22 cellular contexts compared by ENCODE assay signal in the genomic region with DNA sequence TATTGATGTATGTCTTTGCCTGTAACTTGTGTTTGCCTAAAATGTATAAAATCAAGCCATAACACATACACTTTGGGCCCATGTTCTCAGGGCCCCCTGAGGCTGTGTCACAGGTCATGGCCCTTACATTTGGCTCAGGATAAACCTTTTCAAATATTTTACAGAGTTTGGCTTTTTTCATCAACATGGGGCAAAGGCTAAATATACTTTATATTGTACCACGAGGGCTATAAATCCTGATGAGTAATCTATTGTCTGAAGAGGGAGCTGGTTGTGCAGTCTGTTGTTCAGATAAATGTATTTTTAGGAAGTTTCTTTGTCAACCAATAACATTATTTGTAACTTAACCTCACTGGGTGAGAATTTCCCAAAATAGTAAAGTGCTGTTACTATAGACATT.
A peak's percentile ranks its signal among the peaks of the same experiment; 100 is the strongest.
DNase-seq lines count a peak whose midpoint lies in the region; ATAC-seq, FAIRE-seq and TF ChIP-seq lines count a peak whose summit lies in the region.
"Had no signal": no experiment of that assay in that cellular context is flagged by ENCODE, and none has a peak within 500 bp of the region (broad histone marks: within the 10 kb centered on the region; RNA-seq: fewer than 3 reads in every experiment).

No MANE protein-coding gene starts in this region.

- no peaks in the 10 kb centered on the region for H3K79me2 ChIP-seq in neural progenitor cell (ENCODE audit: low read depth)

- ATAC-seq in A549 (peak in 1 of 2 experiments; percentile 55; a peak in 3 of 6 replicates), HG02678 (IDR thresholded peaks at IDR 0.05; ENCODE audit: unreplicated experiment) (no peak), GM19351 (IDR thresholded peaks at IDR 0.05; ENCODE audit: unreplicated experiment) (no peak)
- ATAC-seq: Right ventricle myocardium inferior had no signal

- no peaks in the 10 kb centered on the region for H3F3A ChIP-seq in neural progenitor cell (ENCODE audit: low read depth)

- no peaks in the 10 kb centered on the region for H4K20me1 ChIP-seq in neural progenitor cell (ENCODE audit: low read depth)

- H3K27me3 ChIP-seq in SJSA1 (replicated peaks) (no peaks in the 10 kb centered on the region), neural progenitor cell (no peaks in the 10 kb centered on the region)
- H3K27me3 ChIP-seq: Peyer's patch had no signal

- H3K9me3 Mint-ChIP-seq in neural progenitor cell, result no peaks in the 10 kb centered on the region
- H3K9me3 Mint-ChIP-seq: IgD-negative memory B cell had no signal

- no peak overlapping the region for H3K4me2 ChIP-seq in A549
- H3K4me2 ChIP-seq in neural progenitor cell, result no peak overlapping the region

- H3K36me3 ChIP-seq in SJSA1, result no peaks in the 10 kb centered on the region
- H3K36me3 ChIP-seq in neural progenitor cell, result no peaks in the 10 kb centered on the region
- H3K36me3 ChIP-seq: Peyer's patch had no signal

- H3K36me3 Mint-ChIP-seq in neural progenitor cell, result no peaks in the 10 kb centered on the region
- H3K36me3 Mint-ChIP-seq: CD14-positive monocyte, IgD-negative memory B cell had no signal

- H3K4me3 ChIP-seq in A549 (no peak overlapping the region), SJSA1 (no peak overlapping the region), foreskin fibroblast (ENCODE audit: low read depth in 1 of 2, low read length in 2 of 2) (no peak overlapping the region), neural progenitor cell (no peak overlapping the region)
- H3K4me3 ChIP-seq: Peyer's patch, SK-N-MC had no signal

- WGBS in A549 (ENCODE audit: missing lambda C conversion rate), result 5% methylated on average over 1 of the region's 1 CpG

- no peak overlapping the region for H3K4me3 Mint-ChIP-seq in neural progenitor cell
- H3K4me3 Mint-ChIP-seq: CD14-positive monocyte, IgD-negative memory B cell had no signal

- TF ChIP-seq POLR2A in A549 (IDR thresholded peaks at IDR 0.05; ENCODE audit: low read length), result no peak

- peaks cover 3% of the 10 kb centered on the region for H3K27me3 Mint-ChIP-seq in neural progenitor cell (ENCODE audit: insufficient read depth, low read depth)

- no peak for FAIRE-seq in A549 (lab: Jason Lieb, UNC)
- FAIRE-seq: A204.1, GM19239 had no signal

- CTCF ChIA-PET in A549 (lab: Yijun Ruan, JAX), result no interaction called here

- H3K4me1 Mint-ChIP-seq in neural progenitor cell, result peaks cover 17% of the 10 kb centered on the region
- H3K4me1 Mint-ChIP-seq: CD14-positive monocyte had no signal

- peak overlapping the region; percentile 75 to 96 for H3K27ac ChIP-seq in A549
- H3K27ac ChIP-seq in SJSA1, result peak overlapping the region; percentile 54
- H3K27ac ChIP-seq in neural progenitor cell, result no peak overlapping the region
- H3K27ac ChIP-seq: Peyer's patch, SK-N-MC had no signal

- H3K9ac ChIP-seq in neural progenitor cell, result no peak overlapping the region

- no peak for TF ChIP-seq EP300 in A549 (IDR thresholded peaks at IDR 0.05)

- TF ChIP-seq CTCF in A549 (IDR thresholded peaks at IDR 0.05) (no peak), foreskin fibroblast (IDR thresholded peaks at IDR 0.05; ENCODE audit: low read depth, low read length) (no peak), neural progenitor cell (IDR thresholded peaks at IDR 0.05) (no peak)

- H3K27ac Mint-ChIP-seq in neural progenitor cell, result no peak overlapping the region
- H3K27ac Mint-ChIP-seq: CD14-positive monocyte, IgD-negative memory B cell had no signal

- no peak for TF ChIP-seq RAD21 in A549 (conservative IDR thresholded peaks at IDR 0.05 in 1 of 2, IDR thresholded peaks at IDR 0.05 in 1 of 2)

- DNase-seq in A549 (ENCODE audit: low read depth in 1 of 2, low spot score in 1 of 2) (peak in 1 of 2 experiments; percentile 24), HCEC 1CT (peak; percentile 43), SJSA1 (ENCODE audit: low read depth in 1 of 2, low spot score in 2 of 2) (no peak), foreskin fibroblast (peak; percentile 50 to 61), AG20443 (ENCODE audit: low spot score) (no peak), neural progenitor cell (ENCODE audit: low spot score) (no peak)
- DNase-seq: DMS 273 treated with DMSO at 0.1 percent for 48 hours, GOT3, Kasumi-1, NCI-H1417, NCI-H1930, NCI-H82, Peyer's patch, T-helper 1 cell had no signal

- H3K9me3 ChIP-seq in A549 (peaks cover 42% of the 10 kb centered on the region), SJSA1 (replicated peaks) (no peaks in the 10 kb centered on the region), neural progenitor cell (ENCODE audit: low read depth) (no peaks in the 10 kb centered on the region)
- H3K9me3 ChIP-seq: Peyer's patch had no signal

- no peak overlapping the region for H2AFZ ChIP-seq in neural progenitor cell (replicated peaks)

- POLR2A ChIA-PET in A549 (lab: Yijun Ruan, JAX), result no interaction called here

- H3K4me1 ChIP-seq in A549 (peaks cover 25% of the 10 kb centered on the region), SJSA1 (replicated peaks) (peaks cover 24% of the 10 kb centered on the region), neural progenitor cell (no peaks in the 10 kb centered on the region)
- H3K4me1 ChIP-seq: Peyer's patch had no signal

TF ChIP-seq in A549, 52 proteins besides CTCF, POLR2A, EP300 and RAD21:
- TF ChIP-seq ZNF302 (CRISPR knock-in tag; IDR thresholded peaks at IDR 0.05) (no peak), NFE2L2 (conservative IDR thresholded peaks at IDR 0.05; ENCODE audit: low read length) (no peak), POLR2AphosphoS2 (conservative IDR thresholded peaks at IDR 0.05; ENCODE audit: low read length) (no peak), EHF (CRISPR knock-in tag; IDR thresholded peaks at IDR 0.05) (no peak), CBX8 (IDR thresholded peaks at IDR 0.05) (no peak), ZC3H11A (IDR thresholded peaks at IDR 0.05) (no peak), SREBF2 (IDR thresholded peaks at IDR 0.05) (no peak), RARB (CRISPR knock-in tag; IDR thresholded peaks at IDR 0.05) (no peak), MAFK (IDR thresholded peaks at IDR 0.05; ENCODE audit: partially characterized antibody) (no peak), HOXB5 (CRISPR knock-in tag; IDR thresholded peaks at IDR 0.05) (no peak), RFX5 (IDR thresholded peaks at IDR 0.05) (no peak), HDAC2 (IDR thresholded peaks at IDR 0.05) (no peak), TP53 (CRISPR knock-in tag; IDR thresholded peaks at IDR 0.05) (no peak), SMC3 (IDR thresholded peaks at IDR 0.05) (no peak)
- TF ChIP-seq, protein P1, sequence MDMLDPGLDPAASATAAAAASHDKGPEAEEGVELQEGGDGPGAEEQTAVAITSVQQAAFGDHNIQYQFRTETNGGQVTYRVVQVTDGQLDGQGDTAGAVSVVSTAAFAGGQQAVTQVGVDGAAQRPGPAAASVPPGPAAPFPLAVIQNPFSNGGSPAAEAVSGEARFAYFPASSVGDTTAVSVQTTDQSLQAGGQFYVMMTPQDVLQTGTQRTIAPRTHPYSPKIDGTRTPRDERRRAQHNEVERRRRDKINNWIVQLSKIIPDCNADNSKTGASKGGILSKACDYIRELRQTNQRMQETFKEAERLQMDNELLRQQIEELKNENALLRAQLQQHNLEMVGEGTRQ (IDR thresholded peaks at IDR 0.05), result no peak
- TF ChIP-seq, protein P2, sequence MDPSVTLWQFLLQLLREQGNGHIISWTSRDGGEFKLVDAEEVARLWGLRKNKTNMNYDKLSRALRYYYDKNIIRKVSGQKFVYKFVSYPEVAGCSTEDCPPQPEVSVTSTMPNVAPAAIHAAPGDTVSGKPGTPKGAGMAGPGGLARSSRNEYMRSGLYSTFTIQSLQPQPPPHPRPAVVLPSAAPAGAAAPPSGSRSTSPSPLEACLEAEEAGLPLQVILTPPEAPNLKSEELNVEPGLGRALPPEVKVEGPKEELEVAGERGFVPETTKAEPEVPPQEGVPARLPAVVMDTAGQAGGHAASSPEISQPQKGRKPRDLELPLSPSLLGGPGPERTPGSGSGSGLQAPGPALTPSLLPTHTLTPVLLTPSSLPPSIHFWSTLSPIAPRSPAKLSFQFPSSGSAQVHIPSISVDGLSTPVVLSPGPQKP (IDR thresholded peaks at IDR 0.05; ENCODE audit: low read depth, low read length), result no peak

Comparison
In these comparisons a context has a peak if more than half of its experiments do, and no peak if none do; other contexts are left out.
1. DNase-seq: peak in HCEC 1CT (single experiment) and foreskin fibroblast (2 of 2); none in SJSA1 (0 of 2), AG20443 (single experiment) and neural progenitor cell (single experiment).